Comparison of ENCODE assay signal across 8 cellular contexts in the genomic region with DNA sequence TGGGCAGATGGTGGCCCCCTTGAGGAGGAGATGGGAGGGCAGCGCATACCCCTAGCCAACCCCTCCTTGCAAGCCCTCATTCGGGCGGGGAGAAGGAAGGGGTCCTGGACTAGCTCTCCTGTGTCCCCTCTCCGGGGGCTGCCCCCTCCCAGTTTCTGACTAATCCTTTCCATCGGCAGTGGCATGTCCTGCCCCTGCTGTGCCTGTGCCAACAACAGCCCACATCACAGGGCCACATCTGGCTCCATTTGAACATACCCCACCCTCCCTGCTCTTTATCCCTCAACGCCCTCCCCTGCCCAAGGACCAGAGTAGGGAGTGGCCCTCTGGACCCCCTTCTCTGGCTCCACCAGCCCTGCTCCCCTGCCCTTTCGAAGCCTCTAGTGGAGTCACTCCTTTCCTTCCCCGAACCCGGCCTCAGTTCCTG. TPM values are rescaled to one million over a fixed set of nuclear protein-coding genes. Genes with fewer than 3 reads are reported as not detected.
DNase-seq lines count a peak whose midpoint lies in the region; TF ChIP-seq lines count a peak whose summit lies in the region.

No MANE protein-coding gene starts in this region.

- WGBS in GM23248 (ENCODE audit: low coverage in 1 of 2, low lambda C conversion rate in 2 of 2, missing lambda C conversion rate in 2 of 2), 2 experiments: 1 to 6% methylated on average over 8 to 9 of the region's 9 CpGs

- no peak for TF ChIP-seq CTCF in fibroblast of lung (conservative IDR thresholded peaks at IDR 0.05 in 1 of 2, IDR thresholded peaks at IDR 0.05 in 1 of 2; ENCODE audit: low read depth in 1 of 2, low read length in 2 of 2)

- peaks cover 9% of the 10 kb centered on the region for H3F3A ChIP-seq in GM23248 (ENCODE audit: insufficient read depth)

- no peaks in the 10 kb centered on the region for H3K36me3 ChIP-seq in GM23248 (ENCODE audit: low read depth)
- H3K36me3 ChIP-seq in fibroblast of lung (ENCODE audit: control insufficient read depth, insufficient read depth, low read length): no peaks in the 10 kb centered on the region
- no peaks in the 10 kb centered on the region for H3K36me3 ChIP-seq in skeletal muscle tissue (ENCODE audit: control insufficient read depth in 3 of 3, insufficient read depth in 3 of 3, low read length in 3 of 3)

- no peaks in the 10 kb centered on the region for H3K9me2 ChIP-seq in GM23248 (ENCODE audit: insufficient read depth)

- H3K27me3 ChIP-seq in GM23248 (replicated peaks; ENCODE audit: insufficient read depth) (no peaks in the 10 kb centered on the region), fibroblast of lung (ENCODE audit: control insufficient read depth, insufficient read depth, low read length) (no peaks in the 10 kb centered on the region), skeletal muscle tissue (ENCODE audit: control insufficient read depth in 3 of 3, insufficient read depth in 3 of 3, low read length in 3 of 3) (no peaks in the 10 kb centered on the region)

- H3K9ac ChIP-seq in GM23248 (peak overlapping the region; percentile 97), fibroblast of lung (ENCODE audit: insufficient read depth, low read length) (peak overlapping the region; percentile 80), skeletal muscle tissue (ENCODE audit: low read depth in 1 of 3, low read length in 3 of 3) (peak overlapping the region; percentile 28 to 73 (median 60))

- H3K9me3 ChIP-seq in GM23248 (ENCODE audit: low read depth) (no peaks in the 10 kb centered on the region), fibroblast of lung (ENCODE audit: control insufficient read depth, insufficient read depth, low read depth, low read length) (no peaks in the 10 kb centered on the region), skeletal muscle tissue (ENCODE audit: control insufficient read depth in 3 of 3, low read length in 3 of 3) (no peaks in the 10 kb centered on the region)

- H3K79me2 ChIP-seq in GM23248 (ENCODE audit: insufficient read depth) (peaks cover 15% of the 10 kb centered on the region), fibroblast of lung (ENCODE audit: control insufficient read depth, insufficient read depth, low read length) (peaks cover 7% of the 10 kb centered on the region)

- H3K27ac ChIP-seq in GM23248 (peak overlapping the region; percentile 99), fibroblast of lung (ENCODE audit: insufficient read depth, low read length) (peak overlapping the region; percentile 99), skeletal muscle tissue (ENCODE audit: low read depth, low read length) (peak overlapping the region; percentile 98)

- H4K20me1 ChIP-seq in GM23248 (ENCODE audit: insufficient read depth) (no peaks in the 10 kb centered on the region), fibroblast of lung (ENCODE audit: control insufficient read depth, extremely low read depth, insufficient read depth, low read length) (no peaks in the 10 kb centered on the region)

- DNase-seq in GM23248: peak; percentile 89
- DNase-seq in activated CD4-positive, alpha-beta T cell treated with anti-CD3 and anti-CD28 coated beads for 48 hours: peak; percentile 63
- peak; percentile 61 to 68 for DNase-seq in fibroblast of lung (ENCODE audit: low read depth in 2 of 2)
- no peak for DNase-seq in OCI-M2 (lab: John Stamatoyannopoulos, UW; ENCODE audit: unreplicated experiment)
- no peak for DNase-seq in NCI-H2081 (lab: John Stamatoyannopoulos, UW)
- no peak for DNase-seq in activated gamma-delta T cell (lab: John Stamatoyannopoulos, UW)
- DNase-seq in HuH-7.5 (ENCODE audit: low spot score): no peak

- in situ Hi-C loops in GM23248 (cut with MboI): no loop called here

- H2AFZ ChIP-seq in GM23248 (peak overlapping the region; percentile 56), fibroblast of lung (ENCODE audit: low read length) (no peak overlapping the region)

- H3K4me3 ChIP-seq in GM23248 (peak overlapping the region; percentile 63), fibroblast of lung (replicated peaks in 1 of 4; ENCODE audit: control extremely low read depth in 1 of 4, insufficient read depth in 1 of 4, low read depth in 3 of 4, low read length in 4 of 4) (peak overlapping the region in 2 of 4 experiments; percentile 19 to 48), skeletal muscle tissue (ENCODE audit: low read length in 3 of 3) (peak overlapping the region; percentile 7 to 48 (median 32))

- H3K4me1 ChIP-seq in GM23248 (ENCODE audit: insufficient read depth) (peaks cover 49% of the 10 kb centered on the region), fibroblast of lung (ENCODE audit: control insufficient read depth, extremely low read depth, insufficient read depth, low read length) (peaks cover 45% of the 10 kb centered on the region), skeletal muscle tissue (ENCODE audit: control insufficient read depth in 3 of 3, insufficient read depth in 3 of 3, low read length in 3 of 3) (peaks cover 63 to 67% (median 64%) of the 10 kb centered on the region in 3 donors)

- H3K4me2 ChIP-seq in GM23248 (ENCODE audit: unreplicated experiment) (peak overlapping the region; percentile 77), fibroblast of lung (ENCODE audit: extremely low read depth, insufficient read depth, low read length) (peak overlapping the region; percentile 91)

RNA-seq across cellular contexts. Expression of a gene that starts 11.0 kb away (rescaled TPM):
- total RNA-seq in GM23248 (2014; rRNA removed; shearing (Covaris generic)): 1,219 and 1,322 TPM in 2 replicates
- polyA plus RNA-seq in GM23248 (2016; fragmentation: Nextera tagmentation; extraction: Ambion mirVana) (1,230 and 1,270 TPM in 2 replicates), fibroblast of lung (613 and 813 TPM in 2 replicates)
- total RNA-seq in fibroblast of lung (780 and 1,150 TPM in 2 replicates), skeletal muscle tissue (399 TPM)
- polyA plus RNA-seq in fibroblast of lung (2012): 891 and 1,369 TPM in 2 replicates
- polyA minus RNA-seq in fibroblast of lung (ENCODE audit: low replicate concordance): 720 and 826 TPM in 2 replicates

RNA-seq across cellular contexts. Expression of a gene that starts 21.3 kb away (rescaled TPM):
- total RNA-seq in GM23248 (2014; rRNA removed; shearing (Covaris generic)): 0.13 and 0.22 TPM in 2 replicates
- 0.05 TPM in 2 replicates for polyA plus RNA-seq in GM23248 (2016; fragmentation: Nextera tagmentation; extraction: Ambion mirVana)
- total RNA-seq in fibroblast of lung: 1.5 and 1.7 TPM in 2 replicates
- polyA plus RNA-seq in fibroblast of lung: 0.96 and 2.1 TPM in 2 replicates
- 0.94 and 2.9 TPM in 2 replicates for polyA plus RNA-seq in fibroblast of lung (2012)
- 2.4 and 3.9 TPM in 2 replicates for polyA minus RNA-seq in fibroblast of lung (ENCODE audit: low replicate concordance)
- total RNA-seq in skeletal muscle tissue: 6.8 TPM

RNA-seq across cellular contexts. Expression of a gene that starts 42.6 kb away (rescaled TPM):
- not detected in 2 replicates for total RNA-seq in GM23248 (2014; rRNA removed; shearing (Covaris generic))
- polyA plus RNA-seq in GM23248 (2016; fragmentation: Nextera tagmentation; extraction: Ambion mirVana) (not detected in 2 replicates), fibroblast of lung (not detected in 2 replicates)
- total RNA-seq in fibroblast of lung (not detected in 2 replicates), skeletal muscle tissue (not detected)
- not detected in 2 replicates for polyA plus RNA-seq in fibroblast of lung (2012)
- polyA minus RNA-seq in fibroblast of lung (ENCODE audit: low replicate concordance): 1.2 TPM in 1 of 2 replicates, not detected in the other

RNA-seq across cellular contexts. Expression of a gene that starts 49.0 kb away (rescaled TPM):
- total RNA-seq in GM23248 (2014; rRNA removed; shearing (Covaris generic)): 41.3 and 52.7 TPM in 2 replicates
- 140 and 143 TPM in 2 replicates for polyA plus RNA-seq in GM23248 (2016; fragmentation: Nextera tagmentation; extraction: Ambion mirVana)
- 75.0 and 84.7 TPM in 2 replicates for total RNA-seq in fibroblast of lung
- polyA plus RNA-seq in fibroblast of lung: 56.3 and 59.0 TPM in 2 replicates
- 91.5 and 97.8 TPM in 2 replicates for polyA plus RNA-seq in fibroblast of lung (2012)
- polyA minus RNA-seq in fibroblast of lung (ENCODE audit: low replicate concordance): 40.3 and 60.4 TPM in 2 replicates
- 35.0 TPM for total RNA-seq in skeletal muscle tissue

RNA-seq across cellular contexts. Expression of a gene that starts 49.9 kb away (rescaled TPM):
- 1.1 TPM in 1 of 2 replicates, not detected in the other for total RNA-seq in GM23248 (2014; rRNA removed; shearing (Covaris generic))
- polyA plus RNA-seq in GM23248 (2016; fragmentation: Nextera tagmentation; extraction: Ambion mirVana): 0.35 and 0.51 TPM in 2 replicates
- total RNA-seq in fibroblast of lung: 0.77 and 0.99 TPM in 2 replicates
- 0.24 and 0.27 TPM in 2 replicates for polyA plus RNA-seq in fibroblast of lung
- 0.28 and 0.44 TPM in 2 replicates for polyA plus RNA-seq in fibroblast of lung (2012)
- 0.27 and 1.8 TPM in 2 replicates for polyA minus RNA-seq in fibroblast of lung (ENCODE audit: low replicate concordance)
- total RNA-seq in skeletal muscle tissue: 4.2 TPM

Comparison
In these comparisons a context has a peak if more than half of its experiments do, and no peak if none do; other contexts are left out.
1. DNase-seq: peak in GM23248 (single experiment), activated CD4-positive, alpha-beta T cell treated with anti-CD3 and anti-CD28 coated beads for 48 hours (single experiment) and fibroblast of lung (2 of 2); none in OCI-M2 (single experiment), NCI-H2081 (0 of 2), activated gamma-delta T cell (single experiment) and HuH-7.5 (single experiment).
2. Peak in every context shown above with its lines, with median percentiles within 50 percentile points of each other: H3K27ac ChIP-seq and H3K9ac ChIP-seq.